In the genomic region with DNA sequence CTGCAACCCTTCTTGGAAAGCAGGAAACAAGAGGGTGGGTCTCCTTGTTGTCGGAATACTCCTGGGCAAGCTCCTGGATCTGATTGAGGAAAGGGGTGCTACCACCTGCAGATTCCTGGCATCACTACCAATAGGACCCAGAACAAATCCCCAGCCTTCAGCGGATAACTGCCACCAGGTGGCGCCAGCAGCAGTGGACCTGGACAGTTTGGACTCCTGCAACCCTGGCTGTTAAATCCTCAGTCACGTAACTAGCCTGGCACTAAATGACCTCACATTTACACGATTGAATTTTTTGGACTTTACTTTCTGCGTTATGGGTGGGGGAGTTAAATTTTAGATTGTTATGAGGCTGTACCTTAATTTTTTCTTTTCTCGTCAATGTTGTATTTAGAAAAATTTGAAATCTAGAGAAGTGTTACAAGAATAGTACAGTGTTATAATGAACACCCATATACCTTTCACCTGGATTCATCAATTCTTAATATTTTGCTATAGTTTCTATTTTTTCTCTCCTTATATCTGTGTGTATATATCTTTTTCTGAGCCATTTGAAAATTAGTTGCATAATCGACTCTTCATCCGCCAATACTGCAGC, we compare ENCODE assay signal across 1 cellular context.
TF ChIP-seq lines count a peak whose summit lies in the region.

No MANE protein-coding gene starts in this region.

TF ChIP-seq in HepG2, 621 proteins besides CTCF, POLR2A, EP300 and RAD21 (continued from another document and continues in another):
- TF ChIP-seq, protein P1, sequence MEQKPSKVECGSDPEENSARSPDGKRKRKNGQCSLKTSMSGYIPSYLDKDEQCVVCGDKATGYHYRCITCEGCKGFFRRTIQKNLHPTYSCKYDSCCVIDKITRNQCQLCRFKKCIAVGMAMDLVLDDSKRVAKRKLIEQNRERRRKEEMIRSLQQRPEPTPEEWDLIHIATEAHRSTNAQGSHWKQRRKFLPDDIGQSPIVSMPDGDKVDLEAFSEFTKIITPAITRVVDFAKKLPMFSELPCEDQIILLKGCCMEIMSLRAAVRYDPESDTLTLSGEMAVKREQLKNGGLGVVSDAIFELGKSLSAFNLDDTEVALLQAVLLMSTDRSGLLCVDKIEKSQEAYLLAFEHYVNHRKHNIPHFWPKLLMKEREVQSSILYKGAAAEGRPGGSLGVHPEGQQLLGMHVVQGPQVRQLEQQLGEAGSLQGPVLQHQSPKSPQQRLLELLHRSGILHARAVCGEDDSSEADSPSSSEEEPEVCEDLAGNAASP (CRISPR knock-in tag; IDR thresholded peaks at IDR 0.05; ENCODE audit: borderline replicate concordance): peak; percentile 42; the same call in 1 of the 2 replicates
- no peak for TF ChIP-seq CREM (IDR thresholded peaks at IDR 0.05)
- TF ChIP-seq CREM (CRISPR knock-in tag; IDR thresholded peaks at IDR 0.05): no peak
- 0 out of 2 replicates have a peak, but pooled peaks have one; percentile 21 for TF ChIP-seq RXRA (CRISPR knock-in tag; IDR thresholded peaks at IDR 0.05)
- no peak for TF ChIP-seq ZNF329 (CRISPR knock-in tag; IDR thresholded peaks at IDR 0.05; ENCODE audit: low read depth)
- TF ChIP-seq MEIS2 (CRISPR knock-in tag; IDR thresholded peaks at IDR 0.05): no peak
- no peak for TF ChIP-seq ZFP36L1 (CRISPR knock-in tag; IDR thresholded peaks at IDR 0.05)
- TF ChIP-seq ATF1 (CRISPR knock-in tag; IDR thresholded peaks at IDR 0.05): no peak
- TF ChIP-seq NFATC3 (CRISPR knock-in tag; IDR thresholded peaks at IDR 0.05): no peak
- TF ChIP-seq, protein P2, sequence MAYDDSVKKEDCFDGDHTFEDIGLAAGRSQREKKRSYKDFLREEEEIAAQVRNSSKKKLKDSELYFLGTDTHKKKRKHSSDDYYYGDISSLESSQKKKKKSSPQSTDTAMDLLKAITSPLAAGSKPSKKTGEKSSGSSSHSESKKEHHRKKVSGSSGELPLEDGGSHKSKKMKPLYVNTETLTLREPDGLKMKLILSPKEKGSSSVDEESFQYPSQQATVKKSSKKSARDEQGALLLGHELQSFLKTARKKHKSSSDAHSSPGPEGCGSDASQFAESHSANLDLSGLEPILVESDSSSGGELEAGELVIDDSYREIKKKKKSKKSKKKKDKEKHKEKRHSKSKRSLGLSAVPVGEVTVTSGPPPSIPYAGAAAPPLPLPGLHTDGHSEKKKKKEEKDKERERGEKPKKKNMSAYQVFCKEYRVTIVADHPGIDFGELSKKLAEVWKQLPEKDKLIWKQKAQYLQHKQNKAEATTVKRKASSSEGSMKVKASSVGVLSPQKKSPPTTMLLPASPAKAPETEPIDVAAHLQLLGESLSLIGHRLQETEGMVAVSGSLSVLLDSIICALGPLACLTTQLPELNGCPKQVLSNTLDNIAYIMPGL (CRISPR knock-in tag; IDR thresholded peaks at IDR 0.05; ENCODE audit: borderline replicate concordance in 1 of 2, low read depth in 1 of 2): peak in 1 of 2 experiments; percentile 38; a peak in 1 of 4 replicates
- no peak for TF ChIP-seq ZNF776 (CRISPR knock-in tag; IDR thresholded peaks at IDR 0.05)
- no peak for TF ChIP-seq ZFP36L2 (CRISPR knock-in tag; IDR thresholded peaks at IDR 0.05)
- no peak for TF ChIP-seq ZNF260 (CRISPR knock-in tag; IDR thresholded peaks at IDR 0.05; ENCODE audit: borderline replicate concordance, low read depth)
- TF ChIP-seq RXRB (CRISPR knock-in tag; IDR thresholded peaks at IDR 0.05; ENCODE audit: borderline replicate concordance): 0 out of 2 replicates have a peak, but pooled peaks have one; percentile 22
- TF ChIP-seq, protein P3, sequence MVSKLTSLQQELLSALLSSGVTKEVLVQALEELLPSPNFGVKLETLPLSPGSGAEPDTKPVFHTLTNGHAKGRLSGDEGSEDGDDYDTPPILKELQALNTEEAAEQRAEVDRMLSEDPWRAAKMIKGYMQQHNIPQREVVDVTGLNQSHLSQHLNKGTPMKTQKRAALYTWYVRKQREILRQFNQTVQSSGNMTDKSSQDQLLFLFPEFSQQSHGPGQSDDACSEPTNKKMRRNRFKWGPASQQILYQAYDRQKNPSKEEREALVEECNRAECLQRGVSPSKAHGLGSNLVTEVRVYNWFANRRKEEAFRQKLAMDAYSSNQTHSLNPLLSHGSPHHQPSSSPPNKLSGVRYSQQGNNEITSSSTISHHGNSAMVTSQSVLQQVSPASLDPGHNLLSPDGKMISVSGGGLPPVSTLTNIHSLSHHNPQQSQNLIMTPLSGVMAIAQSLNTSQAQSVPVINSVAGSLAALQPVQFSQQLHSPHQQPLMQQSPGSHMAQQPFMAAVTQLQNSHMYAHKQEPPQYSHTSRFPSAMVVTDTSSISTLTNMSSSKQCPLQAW (CRISPR knock-in tag; IDR thresholded peaks at IDR 0.05): 0 out of 2 replicates have a peak, but pooled peaks have one; percentile 13
- TF ChIP-seq PHF20 (CRISPR knock-in tag; IDR thresholded peaks at IDR 0.05): no peak
- TF ChIP-seq ZNF790 (CRISPR knock-in tag; IDR thresholded peaks at IDR 0.05; ENCODE audit: borderline replicate concordance): no peak
- TF ChIP-seq, protein P4, sequence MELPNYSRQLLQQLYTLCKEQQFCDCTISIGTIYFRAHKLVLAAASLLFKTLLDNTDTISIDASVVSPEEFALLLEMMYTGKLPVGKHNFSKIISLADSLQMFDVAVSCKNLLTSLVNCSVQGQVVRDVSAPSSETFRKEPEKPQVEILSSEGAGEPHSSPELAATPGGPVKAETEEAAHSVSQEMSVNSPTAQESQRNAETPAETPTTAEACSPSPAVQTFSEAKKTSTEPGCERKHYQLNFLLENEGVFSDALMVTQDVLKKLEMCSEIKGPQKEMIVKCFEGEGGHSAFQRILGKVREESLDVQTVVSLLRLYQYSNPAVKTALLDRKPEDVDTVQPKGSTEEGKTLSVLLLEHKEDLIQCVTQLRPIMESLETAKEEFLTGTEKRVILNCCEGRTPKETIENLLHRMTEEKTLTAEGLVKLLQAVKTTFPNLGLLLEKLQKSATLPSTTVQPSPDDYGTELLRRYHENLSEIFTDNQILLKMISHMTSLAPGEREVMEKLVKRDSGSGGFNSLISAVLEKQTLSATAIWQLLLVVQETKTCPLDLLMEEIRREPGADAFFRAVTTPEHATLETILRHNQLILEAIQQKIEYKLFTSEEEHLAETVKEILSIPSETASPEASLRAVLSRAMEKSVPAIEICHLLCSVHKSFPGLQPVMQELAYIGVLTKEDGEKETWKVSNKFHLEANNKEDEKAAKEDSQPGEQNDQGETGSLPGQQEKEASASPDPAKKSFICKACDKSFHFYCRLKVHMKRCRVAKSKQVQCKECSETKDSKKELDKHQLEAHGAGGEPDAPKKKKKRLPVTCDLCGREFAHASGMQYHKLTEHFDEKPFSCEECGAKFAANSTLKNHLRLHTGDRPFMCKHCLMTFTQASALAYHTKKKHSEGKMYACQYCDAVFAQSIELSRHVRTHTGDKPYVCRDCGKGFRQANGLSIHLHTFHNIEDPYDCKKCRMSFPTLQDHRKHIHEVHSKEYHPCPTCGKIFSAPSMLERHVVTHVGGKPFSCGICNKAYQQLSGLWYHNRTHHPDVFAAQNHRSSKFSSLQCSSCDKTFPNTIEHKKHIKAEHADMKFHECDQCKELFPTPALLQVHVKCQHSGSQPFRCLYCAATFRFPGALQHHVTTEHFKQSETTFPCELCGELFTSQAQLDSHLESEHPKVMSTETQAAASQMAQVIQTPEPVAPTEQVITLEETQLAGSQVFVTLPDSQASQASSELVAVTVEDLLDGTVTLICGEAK (IDR thresholded peaks at IDR 0.05): no peak
- TF ChIP-seq, protein P4 (CRISPR knock-in tag; IDR thresholded peaks at IDR 0.05): no peak
- TF ChIP-seq KLF6 (CRISPR knock-in tag; IDR thresholded peaks at IDR 0.05): no peak
- TF ChIP-seq STAG1 (CRISPR knock-in tag; IDR thresholded peaks at IDR 0.05): peak; percentile 64
- no peak for TF ChIP-seq SP1 (IDR thresholded peaks at IDR 0.05)
- no peak for TF ChIP-seq SP1 (CRISPR knock-in tag; IDR thresholded peaks at IDR 0.05)
- TF ChIP-seq ZNF691 (CRISPR knock-in tag; IDR thresholded peaks at IDR 0.05; ENCODE audit: borderline replicate concordance, low read depth): 0 out of 2 replicates have a peak, but pooled peaks have one; percentile 43
- TF ChIP-seq XRCC5 (optimal IDR thresholded peaks at IDR 0.05; ENCODE audit: low read length): peak; percentile 91
- no peak for TF ChIP-seq ZNF337 (CRISPR knock-in tag; IDR thresholded peaks at IDR 0.05; ENCODE audit: borderline replicate concordance, low read depth)
- peak; percentile 20; the same call in 1 of the 2 replicates for TF ChIP-seq KDM2A (CRISPR knock-in tag; IDR thresholded peaks at IDR 0.05; ENCODE audit: borderline replicate concordance, low read depth)
- TF ChIP-seq ZSCAN21 (CRISPR knock-in tag; IDR thresholded peaks at IDR 0.05; ENCODE audit: borderline replicate concordance): no peak
- 0 out of 2 replicates have a peak, but pooled peaks have one; percentile 15 for TF ChIP-seq CEBPG (CRISPR knock-in tag; IDR thresholded peaks at IDR 0.05)
- TF ChIP-seq, protein P5, sequence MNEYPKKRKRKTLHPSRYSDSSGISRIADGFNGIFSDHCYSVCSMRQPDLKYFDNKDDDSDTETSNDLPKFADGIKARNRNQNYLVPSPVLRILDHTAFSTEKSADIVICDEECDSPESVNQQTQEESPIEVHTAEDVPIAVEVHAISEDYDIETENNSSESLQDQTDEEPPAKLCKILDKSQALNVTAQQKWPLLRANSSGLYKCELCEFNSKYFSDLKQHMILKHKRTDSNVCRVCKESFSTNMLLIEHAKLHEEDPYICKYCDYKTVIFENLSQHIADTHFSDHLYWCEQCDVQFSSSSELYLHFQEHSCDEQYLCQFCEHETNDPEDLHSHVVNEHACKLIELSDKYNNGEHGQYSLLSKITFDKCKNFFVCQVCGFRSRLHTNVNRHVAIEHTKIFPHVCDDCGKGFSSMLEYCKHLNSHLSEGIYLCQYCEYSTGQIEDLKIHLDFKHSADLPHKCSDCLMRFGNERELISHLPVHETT (CRISPR knock-in tag; conservative IDR thresholded peaks at IDR 0.05): no peak
- TF ChIP-seq TEAD2 (CRISPR knock-in tag; IDR thresholded peaks at IDR 0.05): no peak
- TF ChIP-seq FOSL2 (CRISPR knock-in tag; IDR thresholded peaks at IDR 0.05): 0 out of 2 replicates have a peak, but pooled peaks have one; percentile 12
- TF ChIP-seq ZNF232 (CRISPR knock-in tag; IDR thresholded peaks at IDR 0.05; ENCODE audit: borderline replicate concordance): no peak
- no peak for TF ChIP-seq RCOR2 (CRISPR knock-in tag; IDR thresholded peaks at IDR 0.05)
- TF ChIP-seq ZNF724P (CRISPR knock-in tag; IDR thresholded peaks at IDR 0.05; ENCODE audit: borderline replicate concordance): no peak
- TF ChIP-seq PITX1 (CRISPR knock-in tag; IDR thresholded peaks at IDR 0.05): 0 out of 2 replicates have a peak, but pooled peaks have one; percentile 38
- TF ChIP-seq NRL (CRISPR knock-in tag; IDR thresholded peaks at IDR 0.05; ENCODE audit: borderline replicate concordance): no peak
- no peak for TF ChIP-seq ZNF24 (IDR thresholded peaks at IDR 0.05)
- TF ChIP-seq ZKSCAN1 (IDR thresholded peaks at IDR 0.05; ENCODE audit: low read length): no peak
- no peak for TF ChIP-seq PRMT3 (CRISPR knock-in tag; IDR thresholded peaks at IDR 0.05; ENCODE audit: borderline replicate concordance, low read depth)
- no peak for TF ChIP-seq ZNF234 (CRISPR knock-in tag; conservative IDR thresholded peaks at IDR 0.05)
- TF ChIP-seq ZNF598 (CRISPR knock-in tag; IDR thresholded peaks at IDR 0.05; ENCODE audit: borderline replicate concordance): no peak
- no peak for TF ChIP-seq ZFX (CRISPR knock-in tag; IDR thresholded peaks at IDR 0.05; ENCODE audit: low read depth)
- TF ChIP-seq ZNF44 (CRISPR knock-in tag; IDR thresholded peaks at IDR 0.05): no peak
- TF ChIP-seq PCBP2 (optimal IDR thresholded peaks at IDR 0.05; ENCODE audit: low read depth, low read length, poor library complexity, severe bottlenecking): no peak
- TF ChIP-seq HNRNPUL1 (IDR thresholded peaks at IDR 0.05; ENCODE audit: low read depth, low read length): no peak
- TF ChIP-seq ZIK1 (CRISPR knock-in tag; IDR thresholded peaks at IDR 0.05; ENCODE audit: borderline replicate concordance, low read depth): no peak
- peak; percentile 95 for TF ChIP-seq TEAD3 (CRISPR knock-in tag; optimal IDR thresholded peaks at IDR 0.05; ENCODE audit: borderline replicate concordance)
- no peak for TF ChIP-seq IKZF1 (IDR thresholded peaks at IDR 0.05)
